ENCODE assay signal across 37 cellular contexts in the genomic region with DNA sequence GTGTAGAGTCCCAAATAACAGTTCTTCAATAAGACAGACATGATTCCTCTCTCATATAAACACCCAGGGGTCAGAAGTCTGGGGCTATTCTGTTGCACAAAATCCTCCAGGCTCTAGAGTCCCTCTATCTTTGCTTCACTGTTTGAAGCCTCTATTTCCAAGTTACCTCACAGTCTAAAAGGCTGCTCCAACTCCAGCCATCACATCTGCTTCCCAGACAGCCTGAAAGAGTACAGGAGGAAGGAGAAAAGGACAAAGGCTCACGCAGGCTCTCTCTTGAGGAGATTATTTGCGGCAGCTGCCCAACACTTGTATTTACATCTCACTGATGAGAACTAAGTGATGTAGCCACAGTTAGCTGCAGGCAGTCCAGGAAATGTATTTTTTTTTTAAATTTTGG. TPM values are rescaled to one million over a fixed set of nuclear protein-coding genes. Genes with fewer than 3 reads are reported as not detected.
"Had no signal": no experiment of that assay in that cellular context is flagged by ENCODE, and none has a peak within 500 bp of the region (broad histone marks: within the 10 kb centered on the region; RNA-seq: fewer than 3 reads in every experiment).

No MANE protein-coding gene starts in this region.

- H3K27me3 ChIP-seq: Peyer's patch had no signal

- H3K9me3 Mint-ChIP-seq: activated CD4-positive, alpha-beta memory T cell treated with anti-CD3 and anti-CD28 coated beads for 36 hours; activated naive CD8-positive, alpha-beta T cell treated with anti-CD3 and anti-CD28 coated beads, Interleukin-2, amount 50 U/mL, for 24 hours; T-helper 1 cell treated with Interleukin-12 subunit alpha and Interleukin-12 subunit beta and Interleukin-4 antibody, amounts not matched to agents 30 μg/mL and 1 μg/mL, for 36 hours; T-helper 2 cell treated with Interferon-gamma antibody and Interleukin-4, amounts not matched to agents 5 μg/mL and 100 μg/mL, for 36 hours had no signal

- FAIRE-seq: bronchial epithelial cell, TTC549 had no signal

- H3K36me3 ChIP-seq: Peyer's patch had no signal

- H3K4me3 Mint-ChIP-seq: activated CD4-positive, alpha-beta memory T cell treated with anti-CD3 and anti-CD28 coated beads for 36 hours; activated CD4-positive, alpha-beta T cell treated with anti-CD3 and anti-CD28 coated beads for 36 hours; activated naive CD8-positive, alpha-beta T cell treated with anti-CD3 and anti-CD28 coated beads, Interleukin-2, amount 50 U/mL, for 24 hours; brain; T-helper 1 cell treated with Interleukin-12 subunit alpha and Interleukin-12 subunit beta and Interleukin-4 antibody, amounts not matched to agents 30 μg/mL and 1 μg/mL, for 36 hours had no signal

- ATAC-seq: activated CD4-positive, alpha-beta T cell treated with anti-CD3 and anti-CD28 coated beads for 36 hours; activated CD4-positive, CD25-positive, alpha-beta regulatory T cell treated with anti-CD3 and anti-CD28 coated beads, Interleukin-2, amount 50 U/mL, for 24 hours; activated naive CD8-positive, alpha-beta T cell treated with anti-CD3 and anti-CD28 coated beads, Interleukin-2, amount 50 U/mL, for 24 hours; PC-3; Right ventricle myocardium inferior had no signal

- H3K4me3 ChIP-seq: Peyer's patch had no signal

- DNase-seq: activated CD4-positive, alpha-beta memory T cell treated with anti-CD3 and anti-CD28 coated beads for 36 hours; activated CD4-positive, alpha-beta T cell treated with anti-CD3 and anti-CD28 coated beads for 36 hours; activated CD4-positive, alpha-beta T cell treated with anti-CD3 and anti-CD28 coated beads, Interleukin-2, amount 50 U/mL, for 1 hour; activated CD8-positive, alpha-beta memory T cell treated with anti-CD3 and anti-CD28 coated beads, Interleukin-2, amount 50 U/mL, for 4 hours; activated effector memory CD4-positive, alpha-beta T cell treated with Interleukin-2 at 50 U/mL for 16 hours; activated naive CD4-positive, alpha-beta T cell treated with anti-CD3 and anti-CD28 coated beads, Interleukin-2, amount 10 ng/mL, durations not matched to agents 7 days and 5 days; activated naive CD8-positive, alpha-beta T cell treated with anti-CD3 and anti-CD28 coated beads, Interleukin-2, amount 50 U/mL, for 24 hours; activated T-cell treated with anti-CD3 and anti-CD28 coated beads for 4 hours; activated T-cell treated with anti-CD3 and anti-CD28 coated beads, Interleukin-2, amount 50 U/mL, for 48 hours; anterior cingulate cortex; caudate nucleus; cerebellar nuclear complex; Kasumi-1; MM.1S; MV-4-11; NCI-H1092; NCI-H1436 treated with DMSO at 0.1 percent for 48 hours; NCI-H1694 treated with DMSO at 0.1 percent for 48 hours; NCI-H2029; NCI-H2171; NCI-H510A; NCI-H526; NCI-H748 treated with DMSO at 0.1 percent for 48 hours; NK-92 treated with Interleukin-12 subunit alpha and Interleukin-12 subunit beta, amount 100 ng/mL, for 24 hours; PC-3; RPMI8226; SIG-M5 had no signal

- H3K27ac Mint-ChIP-seq: activated CD4-positive, alpha-beta memory T cell treated with anti-CD3 and anti-CD28 coated beads for 36 hours; activated CD4-positive, alpha-beta T cell treated with anti-CD3 and anti-CD28 coated beads for 36 hours; activated naive CD4-positive, alpha-beta T cell treated with anti-CD3 and anti-CD28 coated beads, Interleukin-2, amount 10 ng/mL, durations not matched to agents 7 days and 5 days; activated naive CD8-positive, alpha-beta T cell; activated naive CD8-positive, alpha-beta T cell treated with anti-CD3 and anti-CD28 coated beads, Interleukin-2, amount 50 U/mL, for 24 hours; brain; T-helper 1 cell treated with Interleukin-12 subunit alpha and Interleukin-12 subunit beta and Interleukin-4 antibody, amounts not matched to agents 30 μg/mL and 1 μg/mL, for 36 hours; T-helper 2 cell treated with Interferon-gamma antibody and Interleukin-4, amounts not matched to agents 5 μg/mL and 100 μg/mL, for 36 hours had no signal

- H3K36me3 Mint-ChIP-seq: activated CD4-positive, alpha-beta memory T cell treated with anti-CD3 and anti-CD28 coated beads for 36 hours; activated naive CD4-positive, alpha-beta T cell treated with anti-CD3 and anti-CD28 coated beads, Interleukin-2, amount 10 ng/mL, durations not matched to agents 7 days and 5 days; activated naive CD8-positive, alpha-beta T cell; brain had no signal

RNA-seq across cellular contexts. Expression of a gene that starts 6.4 kb away (rescaled TPM):
- total RNA-seq: SK-MEL-5 had no signal
